1 cellular context compared by ENCODE assay signal in the genomic region with DNA sequence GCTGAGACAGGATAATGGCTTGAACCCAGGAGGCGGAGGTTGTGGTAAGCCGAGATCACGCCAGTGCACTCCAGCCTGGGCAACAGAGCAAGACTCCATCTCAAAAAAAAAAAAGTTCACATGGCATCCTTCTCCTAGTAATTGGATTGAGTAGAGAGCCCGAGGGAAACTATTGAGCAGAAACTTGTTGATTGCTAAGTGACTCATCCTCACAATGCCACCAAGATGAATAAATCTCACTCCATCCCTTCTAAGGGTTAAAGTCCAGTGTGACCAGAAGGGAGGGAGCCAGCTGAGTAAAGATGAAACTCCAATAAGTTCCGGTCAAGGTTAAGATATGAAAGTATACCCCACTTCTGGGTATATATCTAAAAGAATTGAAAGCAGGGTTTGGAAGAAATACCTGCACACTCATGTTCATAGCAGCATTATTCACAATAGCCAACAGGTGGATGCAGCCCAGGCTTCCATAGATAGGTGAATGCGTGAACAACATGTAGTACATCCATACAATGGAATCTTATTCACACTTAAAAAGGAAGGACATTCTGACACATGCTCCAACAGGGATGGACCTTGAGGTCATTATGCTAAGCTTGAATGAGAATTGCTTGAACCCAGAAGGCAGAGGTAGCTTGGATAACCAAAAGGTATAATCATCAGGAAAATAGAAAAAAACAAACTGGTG.
TF ChIP-seq lines count a peak whose summit lies in the region.

No MANE protein-coding gene starts in this region.

TF ChIP-seq in HepG2, 621 proteins besides CTCF, POLR2A, EP300 and RAD21:
- TF ChIP-seq, protein P1, sequence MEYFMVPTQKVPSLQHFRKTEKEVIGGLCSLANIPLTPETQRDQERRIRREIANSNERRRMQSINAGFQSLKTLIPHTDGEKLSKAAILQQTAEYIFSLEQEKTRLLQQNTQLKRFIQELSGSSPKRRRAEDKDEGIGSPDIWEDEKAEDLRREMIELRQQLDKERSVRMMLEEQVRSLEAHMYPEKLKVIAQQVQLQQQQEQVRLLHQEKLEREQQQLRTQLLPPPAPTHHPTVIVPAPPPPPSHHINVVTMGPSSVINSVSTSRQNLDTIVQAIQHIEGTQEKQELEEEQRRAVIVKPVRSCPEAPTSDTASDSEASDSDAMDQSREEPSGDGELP (IDR thresholded peaks at IDR 0.05; ENCODE audit: borderline replicate concordance, low read depth) = peak; percentile 46; the same call in 1 of the 2 replicates
- TF ChIP-seq THAP11 (CRISPR knock-in tag; IDR thresholded peaks at IDR 0.05) = no peak
- peak; percentile 23; the same call in 1 of the 2 replicates for TF ChIP-seq RARA (CRISPR knock-in tag; IDR thresholded peaks at IDR 0.05)
- TF ChIP-seq, protein P2, sequence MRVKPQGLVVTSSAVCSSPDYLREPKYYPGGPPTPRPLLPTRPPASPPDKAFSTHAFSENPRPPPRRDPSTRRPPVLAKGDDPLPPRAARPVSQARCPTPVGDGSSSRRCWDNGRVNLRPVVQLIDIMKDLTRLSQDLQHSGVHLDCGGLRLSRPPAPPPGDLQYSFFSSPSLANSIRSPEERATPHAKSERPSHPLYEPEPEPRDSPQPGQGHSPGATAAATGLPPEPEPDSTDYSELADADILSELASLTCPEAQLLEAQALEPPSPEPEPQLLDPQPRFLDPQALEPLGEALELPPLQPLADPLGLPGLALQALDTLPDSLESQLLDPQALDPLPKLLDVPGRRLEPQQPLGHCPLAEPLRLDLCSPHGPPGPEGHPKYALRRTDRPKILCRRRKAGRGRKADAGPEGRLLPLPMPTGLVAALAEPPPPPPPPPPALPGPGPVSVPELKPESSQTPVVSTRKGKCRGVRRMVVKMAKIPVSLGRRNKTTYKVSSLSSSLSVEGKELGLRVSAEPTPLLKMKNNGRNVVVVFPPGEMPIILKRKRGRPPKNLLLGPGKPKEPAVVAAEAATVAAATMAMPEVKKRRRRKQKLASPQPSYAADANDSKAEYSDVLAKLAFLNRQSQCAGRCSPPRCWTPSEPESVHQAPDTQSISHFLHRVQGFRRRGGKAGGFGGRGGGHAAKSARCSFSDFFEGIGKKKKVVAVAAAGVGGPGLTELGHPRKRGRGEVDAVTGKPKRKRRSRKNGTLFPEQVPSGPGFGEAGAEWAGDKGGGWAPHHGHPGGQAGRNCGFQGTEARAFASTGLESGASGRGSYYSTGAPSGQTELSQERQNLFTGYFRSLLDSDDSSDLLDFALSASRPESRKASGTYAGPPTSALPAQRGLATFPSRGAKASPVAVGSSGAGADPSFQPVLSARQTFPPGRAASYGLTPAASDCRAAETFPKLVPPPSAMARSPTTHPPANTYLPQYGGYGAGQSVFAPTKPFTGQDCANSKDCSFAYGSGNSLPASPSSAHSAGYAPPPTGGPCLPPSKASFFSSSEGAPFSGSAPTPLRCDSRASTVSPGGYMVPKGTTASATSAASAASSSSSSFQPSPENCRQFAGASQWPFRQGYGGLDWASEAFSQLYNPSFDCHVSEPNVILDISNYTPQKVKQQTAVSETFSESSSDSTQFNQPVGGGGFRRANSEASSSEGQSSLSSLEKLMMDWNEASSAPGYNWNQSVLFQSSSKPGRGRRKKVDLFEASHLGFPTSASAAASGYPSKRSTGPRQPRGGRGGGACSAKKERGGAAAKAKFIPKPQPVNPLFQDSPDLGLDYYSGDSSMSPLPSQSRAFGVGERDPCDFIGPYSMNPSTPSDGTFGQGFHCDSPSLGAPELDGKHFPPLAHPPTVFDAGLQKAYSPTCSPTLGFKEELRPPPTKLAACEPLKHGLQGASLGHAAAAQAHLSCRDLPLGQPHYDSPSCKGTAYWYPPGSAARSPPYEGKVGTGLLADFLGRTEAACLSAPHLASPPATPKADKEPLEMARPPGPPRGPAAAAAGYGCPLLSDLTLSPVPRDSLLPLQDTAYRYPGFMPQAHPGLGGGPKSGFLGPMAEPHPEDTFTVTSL (CRISPR knock-in tag; IDR thresholded peaks at IDR 0.05; ENCODE audit: borderline replicate concordance) = 0 out of 2 replicates have a peak, but pooled peaks have one; percentile 14
- no peak for TF ChIP-seq ZEB1 (IDR thresholded peaks at IDR 0.05; ENCODE audit: insufficient replicate concordance, low read depth)
- peak; percentile 49; the same call in 1 of the 2 replicates for TF ChIP-seq FOSL2 (CRISPR knock-in tag; IDR thresholded peaks at IDR 0.05)
- TF ChIP-seq ZNF781 (CRISPR knock-in tag; IDR thresholded peaks at IDR 0.05; ENCODE audit: borderline replicate concordance, not compliant biosample characterization) = no peak
- no peak for TF ChIP-seq ZNF264 (CRISPR knock-in tag; IDR thresholded peaks at IDR 0.05)
